In genomic region chr3:151067158-151067557, GRCh38 we compare ENCODE assay signal across 7 cellular contexts. TPM values are rescaled to one million over a fixed set of nuclear protein-coding genes. Genes with fewer than 3 reads are reported as not detected.
DNase-seq lines count a peak whose midpoint lies in the region; ATAC-seq and TF ChIP-seq lines count a peak whose summit lies in the region.

No MANE protein-coding gene starts in this region.

- H3K36me3 Mint-ChIP-seq in Calu3 (ENCODE audit: insufficient read depth, unreplicated experiment) (no peaks in the 10 kb centered on the region), endodermal cell (ENCODE audit: low read depth) (no peaks in the 10 kb centered on the region)

- WGBS in endodermal cell (ENCODE audit: insufficient coverage in 1 of 2, insufficient read length in 1 of 2), 2 experiments = 70% methylated on average over 2 of the region's 2 CpGs; no CpG with 5 or more reads in 1 of the 2 experiments

- H3K36me3 ChIP-seq in endodermal cell (ENCODE audit: control insufficient read depth, insufficient read depth, low read length) = no peaks in the 10 kb centered on the region

- H3K27ac Mint-ChIP-seq in Calu3 (ENCODE audit: unreplicated experiment) (no peak overlapping the region), endodermal cell (no peak overlapping the region)

- no peaks in the 10 kb centered on the region for H3K27me3 ChIP-seq in endodermal cell (ENCODE audit: control insufficient read depth, insufficient read depth, low read length, poor library complexity, severe bottlenecking)

- H3K4me3 Mint-ChIP-seq in Calu3 (ENCODE audit: low read depth, unreplicated experiment) = no peak overlapping the region
- H3K4me3 Mint-ChIP-seq in endodermal cell = no peak overlapping the region

- peak; percentile 39 for DNase-seq in Calu3
- peak; percentile 28 for DNase-seq in NCI-H69 (lab: John Stamatoyannopoulos, UW)
- DNase-seq in endodermal cell = peak; percentile 61
- DNase-seq in HPDE6-E6E7 (ENCODE audit: extremely low spot score) = no peak

- no peak overlapping the region for H3K27ac ChIP-seq in endodermal cell (ENCODE audit: low read depth, low read length)

- H3K9me3 Mint-ChIP-seq in Calu3 (ENCODE audit: low read depth, unreplicated experiment) (no peaks in the 10 kb centered on the region), endodermal cell (peaks cover 2% of the 10 kb centered on the region)

- CTCF ChIA-PET in Calu3 (lab: Charles Lee) = interaction anchor here (0.6 to 1.2 kb wide), 4 partner anchors 10 to 80 kb away, joined by 3 to 4 read pairs (median 3); no protein-coding TSS in a partner anchor

- no peak overlapping the region for H3K9ac ChIP-seq in endodermal cell (ENCODE audit: extremely low read depth, low read length, poor library complexity, severe bottlenecking)

- H3K9me3 ChIP-seq in endodermal cell (ENCODE audit: control insufficient read depth, low read length) = no peaks in the 10 kb centered on the region

- peak; percentile 44 for TF ChIP-seq CTCF in Calu3 (IDR thresholded peaks at IDR 0.05; ENCODE audit: unreplicated experiment)
- TF ChIP-seq CTCF in GM12874 (IDR thresholded peaks at IDR 0.05; ENCODE audit: insufficient read depth, low read depth, low read length) = 0 out of 2 replicates have a peak, but pooled peaks have one; percentile 12
- peak; percentile 66 for TF ChIP-seq CTCF in endodermal cell (conservative IDR thresholded peaks at IDR 0.05)

- H3K4me3 ChIP-seq in endodermal cell (ENCODE audit: low read length) = no peak overlapping the region

- ATAC-seq in HG02678 (IDR thresholded peaks at IDR 0.05; ENCODE audit: unreplicated experiment) (no peak), GM18498 (IDR thresholded peaks at IDR 0.05; ENCODE audit: unreplicated experiment) (no peak)

- no TSS peak for BruUV-seq in Calu3 (replicated peaks; lab: Mats Ljungman, UMichigan)

- H3K4me1 ChIP-seq in endodermal cell (ENCODE audit: control insufficient read depth, insufficient read depth, low read length) = no peaks in the 10 kb centered on the region

- H3K4me1 Mint-ChIP-seq in Calu3 (ENCODE audit: low read depth, unreplicated experiment) (no peaks in the 10 kb centered on the region), endodermal cell (no peaks in the 10 kb centered on the region)

- intact Hi-C loops in Calu3 (cut with micrococcal nuclease; ENCODE audit: unreplicated experiment) = loop anchor here (1.0 kb wide), 1 partner anchor 79 kb away; no protein-coding TSS in a partner anchor

- H3K27me3 Mint-ChIP-seq in Calu3 (ENCODE audit: unreplicated experiment) = no peaks in the 10 kb centered on the region
- H3K27me3 Mint-ChIP-seq in endodermal cell (ENCODE audit: insufficient read depth) = peaks cover 3% of the 10 kb centered on the region

RNA-seq across cellular contexts. Expression of gene MED12L, which starts 18.3 kb away (rescaled TPM):
- total RNA-seq in Calu3 (2022) = 4.6 and 5.2 TPM in 2 replicates
- total RNA-seq in endodermal cell = 10 to 100 TPM; 15.5 to 28.9 TPM
- 5.7 TPM for polyA plus RNA-seq in endodermal cell (2013, experiment 1 of 2)
- polyA plus RNA-seq in endodermal cell (2013, experiment 2 of 2) = 8.1 TPM

Comparison
In these comparisons a context has a peak if more than half of its experiments do, and no peak if none do; other contexts are left out.
1. CTCF ChIP-seq: peak in every context shown above with its lines; median percentile 66 in endodermal cell; 44 in Calu3; 12 in GM12874.